1 cellular context compared by ENCODE assay signal in genomic region chr17:42404326-42405055, GRCh38.
A peak's percentile ranks its signal among the peaks of the same experiment; 100 is the strongest.
TF ChIP-seq lines count a peak whose summit lies in the region.

No MANE protein-coding gene starts in this region.

TF ChIP-seq in K562, 482 proteins besides CTCF, POLR2A, EP300 and RAD21:
- TF ChIP-seq MNT (conservative IDR thresholded peaks at IDR 0.05) (no peak), ZBTB33 (CRISPR knock-in tag; IDR thresholded peaks at IDR 0.05) (peak; percentile 77)
